19 cellular contexts compared by ENCODE assay signal in the genomic region with DNA sequence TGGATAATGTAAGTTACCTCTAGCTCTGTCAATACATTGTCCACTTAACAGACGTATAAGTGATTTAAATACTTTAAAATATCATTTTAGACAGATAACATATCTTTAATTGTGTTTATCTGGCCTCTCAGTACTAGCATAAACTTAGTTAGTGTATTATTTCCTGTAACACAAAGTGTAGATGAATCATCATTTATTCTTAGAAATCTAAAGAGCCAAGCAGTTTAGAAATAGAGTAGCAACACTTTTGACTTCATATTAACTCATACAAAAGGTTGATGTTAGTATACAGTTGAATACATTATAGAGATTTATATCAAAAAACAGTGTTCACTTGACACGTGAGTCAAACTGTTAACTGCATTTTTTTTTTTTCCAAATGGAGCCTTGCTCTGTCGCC.
"Had no signal": no experiment of that assay in that cellular context is flagged by ENCODE, and none has a peak within 500 bp of the region (broad histone marks: within the 10 kb centered on the region; RNA-seq: fewer than 3 reads in every experiment).

No MANE protein-coding gene starts in this region.

- H3K4me3 ChIP-seq: esophagus squamous epithelium, skin epidermis, transverse colon, vagina had no signal

- DNase-seq: activated CD4-positive, alpha-beta T cell treated with anti-CD3 and anti-CD28 coated beads, Interleukin-2, amount 10 ng/mL, durations not matched to agents 7 days and 5 days; activated naive CD4-positive, alpha-beta T cell treated with Interleukin-2 at 50 U/mL for 16 hours; esophagus squamous epithelium; foreskin fibroblast; immature natural killer cell; left cardiac atrium; naive B cell; stimulated activated CD4-positive, alpha-beta T cell treated with anti-CD3 and anti-CD28 coated beads, Interleukin-15, amount 100 ng/mL, for 24 hours; stimulated activated CD4-positive, alpha-beta T cell treated with anti-CD3 and anti-CD28 coated beads, Interleukin-4, amount 100 ng/mL, for 1 hour; stimulated activated naive CD4-positive, alpha-beta T cell; transverse colon had no signal

- H3K4me3 Mint-ChIP-seq: activated CD4-positive, alpha-beta T cell treated with anti-CD3 and anti-CD28 coated beads, Interleukin-2, amount 10 ng/mL, durations not matched to agents 7 days and 5 days; immature natural killer cell; naive B cell; T-helper 1 cell treated with Interleukin-12 subunit alpha and Interleukin-12 subunit beta and Interleukin-4 antibody, amounts not matched to agents 30 μg/mL and 1 μg/mL, for 36 hours; WTC11 had no signal

- H3K27ac ChIP-seq: esophagus squamous epithelium, neutrophil, parathyroid adenoma, skin epidermis, transverse colon, vagina had no signal

- H3K27ac Mint-ChIP-seq: activated CD4-positive, alpha-beta T cell treated with anti-CD3 and anti-CD28 coated beads, Interleukin-2, amount 10 ng/mL, durations not matched to agents 7 days and 5 days; naive B cell; T-helper 1 cell treated with Interleukin-12 subunit alpha and Interleukin-12 subunit beta and Interleukin-4 antibody, amounts not matched to agents 30 μg/mL and 1 μg/mL, for 36 hours; WTC11 had no signal

- H3K4me1 ChIP-seq: esophagus squamous epithelium, parathyroid adenoma, transverse colon, vagina had no signal

- FAIRE-seq: colon, TTC549 had no signal

- ATAC-seq: WTC11 had no signal

- H3K27me3 ChIP-seq: esophagus squamous epithelium, neutrophil, transverse colon, vagina had no signal

- H3K9me3 ChIP-seq: esophagus squamous epithelium, neutrophil, transverse colon, vagina had no signal

- H3K9me3 Mint-ChIP-seq: activated CD4-positive, alpha-beta T cell treated with anti-CD3 and anti-CD28 coated beads, Interleukin-2, amount 10 ng/mL, durations not matched to agents 7 days and 5 days; immature natural killer cell; naive B cell; T-helper 1 cell treated with Interleukin-12 subunit alpha and Interleukin-12 subunit beta and Interleukin-4 antibody, amounts not matched to agents 30 μg/mL and 1 μg/mL, for 36 hours; WTC11 had no signal

- H3K4me1 Mint-ChIP-seq: immature natural killer cell, naive B cell, WTC11 had no signal

- H3K27me3 Mint-ChIP-seq: activated CD4-positive, alpha-beta T cell treated with anti-CD3 and anti-CD28 coated beads, Interleukin-2, amount 10 ng/mL, durations not matched to agents 7 days and 5 days; naive B cell had no signal
